ENCODE assay signal across 12 cellular contexts in the genomic region with DNA sequence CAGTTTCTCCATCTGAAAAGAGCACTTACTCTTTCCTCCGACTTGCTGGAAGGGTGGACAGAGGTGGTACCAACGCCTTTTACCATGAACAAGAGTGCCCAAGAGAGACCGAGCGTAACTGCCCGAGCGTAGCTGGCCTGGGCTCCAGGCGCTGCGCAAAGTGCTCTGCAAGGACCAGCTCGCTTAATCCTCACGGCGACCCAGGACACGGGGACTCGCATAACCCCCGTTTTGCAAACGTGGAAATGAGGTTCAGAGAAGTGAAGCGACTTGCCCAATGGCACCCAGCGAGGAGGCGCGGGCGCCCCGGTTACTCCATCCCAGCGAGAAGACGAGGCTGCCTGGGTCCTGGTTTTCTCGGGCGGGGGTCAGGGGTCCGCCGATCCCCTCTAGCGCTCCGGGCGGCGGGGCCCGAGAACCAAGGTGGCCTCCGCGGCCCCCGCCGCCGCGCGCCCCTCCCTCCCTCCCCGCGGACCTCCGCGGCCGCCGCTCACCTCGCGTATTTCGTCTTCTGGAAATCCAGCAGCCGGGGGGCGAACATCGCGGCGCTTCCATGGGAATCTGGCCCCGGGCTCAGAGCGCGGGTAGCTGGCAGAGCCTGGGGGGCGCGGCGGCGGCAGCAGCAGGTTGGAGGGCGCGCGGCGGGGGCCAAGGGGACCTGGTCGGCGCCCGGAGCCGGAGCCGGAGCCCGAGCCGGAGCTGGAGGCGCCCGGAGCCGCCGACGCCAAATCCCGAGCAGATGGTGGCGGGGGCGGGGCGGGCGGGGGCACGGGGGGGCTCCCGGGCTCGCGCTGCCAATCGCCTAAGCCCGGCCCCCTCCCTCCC. TPM values are rescaled to one million over a fixed set of nuclear protein-coding genes. Genes with fewer than 3 reads are reported as not detected.
DNase-seq lines count a peak whose midpoint lies in the region; TF ChIP-seq lines count a peak whose summit lies in the region.
"Had no signal": no experiment of that assay in that cellular context is flagged by ENCODE, and none has a peak within 500 bp of the region (broad histone marks: within the 10 kb centered on the region; RNA-seq: fewer than 3 reads in every experiment).

A gene with protein sequence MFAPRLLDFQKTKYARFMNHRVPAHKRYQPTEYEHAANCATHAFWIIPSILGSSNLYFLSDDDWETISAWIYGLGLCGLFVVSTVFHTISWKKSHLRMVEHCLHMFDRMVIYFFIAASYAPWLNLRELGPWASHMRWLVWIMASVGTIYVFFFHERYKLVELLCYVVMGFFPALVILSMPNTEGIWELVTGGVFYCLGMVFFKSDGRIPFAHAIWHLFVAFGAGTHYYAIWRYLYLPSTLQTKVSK (minus strand): TSS at position 711 of the 825 bp plus-strand sequence. CDS start 170 bp downstream, at position 541.

- H3K36me3 Mint-ChIP-seq in glutamatergic neuron (ENCODE audit: unreplicated experiment): peaks cover 8% of the 10 kb centered on the region

- DNase-seq in NCI-H1092 treated with DMSO at 0.1 percent for 48 hours (lab: John Stamatoyannopoulos, UW) (peak; percentile 6), NCI-H1092 (lab: John Stamatoyannopoulos, UW) (no peak), NCI-H1105 treated with DMSO at 0.1 percent for 48 hours (lab: John Stamatoyannopoulos, UW) (peak; percentile 50), glutamatergic neuron (peak; percentile 55), retina (peak; percentile 45), SW480 (ENCODE audit: low spot score) (no peak), NCI-H2029 (lab: John Stamatoyannopoulos, UW) (no peak)
- DNase-seq in central memory CD4-positive, alpha-beta T cell: no peak
- DNase-seq: NCI-H1930, uterus had no signal

- H3K27ac Mint-ChIP-seq in glutamatergic neuron (ENCODE audit: unreplicated experiment): no peak within 1 kb of the TSS

- H3K9me3 Mint-ChIP-seq in glutamatergic neuron (ENCODE audit: unreplicated experiment): no peaks in the 10 kb centered on the region

- H3K4me3 Mint-ChIP-seq in glutamatergic neuron (ENCODE audit: unreplicated experiment): peak within 1 kb of the TSS; percentile 91

- no peak for TF ChIP-seq CTCF in glutamatergic neuron (IDR thresholded peaks at IDR 0.05; ENCODE audit: partially characterized antibody, unreplicated experiment)

- peaks cover 6% of the 10 kb centered on the region for H3K27me3 Mint-ChIP-seq in glutamatergic neuron (ENCODE audit: unreplicated experiment)

- H3K4me1 Mint-ChIP-seq in glutamatergic neuron (ENCODE audit: low read depth, unreplicated experiment): no peaks in the 10 kb centered on the region

RNA-seq across cellular contexts. Expression of the gene that starts here (rescaled TPM):
- total RNA-seq in glutamatergic neuron (ENCODE audit: unreplicated experiment): 0.47 TPM
- total RNA-seq: glomerular endothelial cell; T-helper 2 cell treated with Interferon-gamma antibody and Interleukin-4, amounts not matched to agents 100 ng/mL and 5 ng/mL, for 36 hours; uterus had no signal

Comparison
In these comparisons a context has a peak if more than half of its experiments do, and no peak if none do; other contexts are left out.
1. DNase-seq: peak in NCI-H1092 treated with DMSO at 0.1 percent for 48 hours (single experiment), NCI-H1105 treated with DMSO at 0.1 percent for 48 hours (single experiment) and retina (single experiment); none in NCI-H1092 (single experiment), SW480 (single experiment), central memory CD4-positive, alpha-beta T cell (single experiment) and NCI-H2029 (single experiment).
2. Peak in DNase-seq in glutamatergic neuron; RNA of the gene not detected or under 1 TPM.